In the genomic region with DNA sequence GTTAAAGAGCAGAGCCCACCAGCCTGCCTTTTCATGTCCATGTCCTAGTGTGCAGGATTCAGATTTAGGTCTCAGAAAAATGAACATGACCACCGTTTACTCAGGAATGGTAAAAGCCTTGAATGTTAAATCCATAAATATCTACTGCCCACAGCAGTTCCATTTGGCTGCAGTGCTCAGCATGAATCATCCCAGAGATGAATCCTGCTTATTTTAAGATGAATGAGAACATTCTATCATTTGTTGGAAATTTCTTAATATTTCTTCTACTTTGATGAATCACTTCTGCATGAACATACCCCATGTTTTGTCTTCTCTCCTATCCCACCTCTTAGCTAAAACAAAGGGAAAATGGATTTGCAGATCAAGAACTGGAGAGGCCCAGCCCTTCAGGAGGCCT, we compare ENCODE assay signal across 22 cellular contexts. TPM values are rescaled to one million over a fixed set of nuclear protein-coding genes. Genes with fewer than 3 reads are reported as not detected.
DNase-seq lines count a peak whose midpoint lies in the region; ATAC-seq and TF ChIP-seq lines count a peak whose summit lies in the region.
"Had no signal": no experiment of that assay in that cellular context is flagged by ENCODE, and none has a peak within 500 bp of the region (broad histone marks: within the 10 kb centered on the region; RNA-seq: fewer than 3 reads in every experiment).

No MANE protein-coding gene starts in this region.

- H3K4me1 Mint-ChIP-seq in activated CD4-positive, alpha-beta memory T cell treated with anti-CD3 and anti-CD28 coated beads, Interleukin-2, amount 10 ng/mL, durations not matched to agents 7 days and 5 days, result no peaks in the 10 kb centered on the region
- H3K4me1 Mint-ChIP-seq: activated naive CD4-positive, alpha-beta T cell treated with anti-CD3 and anti-CD28 coated beads, Interleukin-2, amount 50 U/mL, for 24 hours; endodermal cell had no signal

- TF ChIP-seq CTCF in brain microvascular endothelial cell (IDR thresholded peaks at IDR 0.05; ENCODE audit: low read depth, low read length, missing control alignments) (no peak), foreskin keratinocyte (conservative IDR thresholded peaks at IDR 0.05) (no peak)

- no peak overlapping the region for H3K27ac ChIP-seq in brain microvascular endothelial cell
- no peak overlapping the region for H3K27ac ChIP-seq in foreskin keratinocyte
- H3K27ac ChIP-seq: gastrocnemius medialis, left ventricle myocardium inferior, neutrophil, right atrium auricular region had no signal

- CTCF ChIA-PET in activated CD4-positive, alpha-beta memory T cell treated with anti-CD3 and anti-CD28 coated beads, Interleukin-2, amount 10 ng/mL, durations not matched to agents 7 days and 5 days (lab: Charles Lee), result no interaction called here

- H3K27ac Mint-ChIP-seq in activated CD4-positive, alpha-beta memory T cell treated with anti-CD3 and anti-CD28 coated beads, Interleukin-2, amount 10 ng/mL, durations not matched to agents 7 days and 5 days, result no peak overlapping the region
- H3K27ac Mint-ChIP-seq: activated naive CD4-positive, alpha-beta T cell treated with anti-CD3 and anti-CD28 coated beads, Interleukin-2, amount 50 U/mL, for 24 hours; endodermal cell; type B pancreatic cell had no signal

- DNase-seq in AG08396 (ENCODE audit: low spot score), result peak; percentile 47
- peak; percentile 51 for DNase-seq in HT1080 (ENCODE audit: low read depth)
- peak; percentile 45 for DNase-seq in brain microvascular endothelial cell
- DNase-seq in foreskin keratinocyte, result peak; percentile 15 to 42
- DNase-seq in pons (ENCODE audit: low spot score), result no peak
- no peak for DNase-seq in activated CD4-positive, alpha-beta memory T cell treated with anti-CD3 and anti-CD28 coated beads, Interleukin-2, amount 10 ng/mL, durations not matched to agents 7 days and 5 days
- DNase-seq in iPS-NIHi11 (ENCODE audit: low spot score), result no peak
- DNase-seq: Caco-2; central memory CD4-positive, alpha-beta T cell; endodermal cell; gastrocnemius medialis; left ventricle myocardium inferior; mucosa of descending colon; NCI-H1105 treated with DMSO at 0.1 percent for 48 hours; NCI-H2107; NCI-H526; stimulated activated naive CD8-positive, alpha-beta T cell treated with anti-CD3 and anti-CD28 coated beads, Interleukin-15, Interleukin-2, amounts not matched to agents 100 U/mL and 50 U/mL, for 24 hours had no signal

- POLR2A ChIA-PET in activated CD4-positive, alpha-beta memory T cell treated with anti-CD3 and anti-CD28 coated beads, Interleukin-2, amount 10 ng/mL, durations not matched to agents 7 days and 5 days (lab: Charles Lee), result no interaction called here

- no peaks in the 10 kb centered on the region for H3K27me3 ChIP-seq in brain microvascular endothelial cell (replicated peaks)
- H3K27me3 ChIP-seq in foreskin keratinocyte, result no peaks in the 10 kb centered on the region
- H3K27me3 ChIP-seq: gastrocnemius medialis, neutrophil, right atrium auricular region had no signal

- no peaks in the 10 kb centered on the region for H3K4me1 ChIP-seq in foreskin keratinocyte
- H3K4me1 ChIP-seq: Caco-2, gastrocnemius medialis, left ventricle myocardium inferior, right atrium auricular region had no signal

- no peaks in the 10 kb centered on the region for H3K36me3 ChIP-seq in brain microvascular endothelial cell (replicated peaks)
- H3K36me3 ChIP-seq: gastrocnemius medialis, left ventricle myocardium inferior, neutrophil, right atrium auricular region had no signal

- H3K9me3 Mint-ChIP-seq in activated CD4-positive, alpha-beta memory T cell treated with anti-CD3 and anti-CD28 coated beads, Interleukin-2, amount 10 ng/mL, durations not matched to agents 7 days and 5 days, result no peaks in the 10 kb centered on the region
- H3K9me3 Mint-ChIP-seq: activated naive CD4-positive, alpha-beta T cell treated with anti-CD3 and anti-CD28 coated beads, Interleukin-2, amount 50 U/mL, for 24 hours; endodermal cell; type B pancreatic cell had no signal

- no peaks in the 10 kb centered on the region for H3K36me3 Mint-ChIP-seq in activated CD4-positive, alpha-beta memory T cell treated with anti-CD3 and anti-CD28 coated beads, Interleukin-2, amount 10 ng/mL, durations not matched to agents 7 days and 5 days (ENCODE audit: low read depth)
- H3K36me3 Mint-ChIP-seq: activated naive CD4-positive, alpha-beta T cell treated with anti-CD3 and anti-CD28 coated beads, Interleukin-2, amount 50 U/mL, for 24 hours; type B pancreatic cell had no signal

- peaks cover 2% of the 10 kb centered on the region for H3K27me3 Mint-ChIP-seq in activated CD4-positive, alpha-beta memory T cell treated with anti-CD3 and anti-CD28 coated beads, Interleukin-2, amount 10 ng/mL, durations not matched to agents 7 days and 5 days
- H3K27me3 Mint-ChIP-seq: activated naive CD4-positive, alpha-beta T cell treated with anti-CD3 and anti-CD28 coated beads, Interleukin-2, amount 50 U/mL, for 24 hours; type B pancreatic cell had no signal

- H3K4me3 ChIP-seq in brain microvascular endothelial cell (ENCODE audit: low read depth, low read length), result no peak overlapping the region
- H3K4me3 ChIP-seq: gastrocnemius medialis, left ventricle myocardium inferior, mucosa of descending colon, right atrium auricular region had no signal

- no peak for ATAC-seq in foreskin keratinocyte
- no peak for ATAC-seq in HG03045 (IDR thresholded peaks at IDR 0.05; ENCODE audit: unreplicated experiment)
- ATAC-seq: gastrocnemius medialis; mucosa of descending colon; stimulated activated naive CD8-positive, alpha-beta T cell treated with anti-CD3 and anti-CD28 coated beads, Interleukin-15, Interleukin-2, amounts not matched to agents 100 U/mL and 50 U/mL, for 24 hours had no signal

- in situ Hi-C loops in brain microvascular endothelial cell (cut with HindIII; ENCODE audit: low pct_ligation_motif_present, low sequenced_read_pairs), result no loop called here

- H3K4me3 Mint-ChIP-seq in activated CD4-positive, alpha-beta memory T cell treated with anti-CD3 and anti-CD28 coated beads, Interleukin-2, amount 10 ng/mL, durations not matched to agents 7 days and 5 days, result no peak overlapping the region
- H3K4me3 Mint-ChIP-seq: activated naive CD4-positive, alpha-beta T cell treated with anti-CD3 and anti-CD28 coated beads, Interleukin-2, amount 50 U/mL, for 24 hours; endodermal cell; type B pancreatic cell had no signal

RNA-seq across cellular contexts. Expression of gene AQP11, which starts 47.5 kb away (rescaled TPM):
- 0.43 and 0.48 TPM in 2 replicates for total RNA-seq in HT1080 (2014; rRNA removed; shearing (Covaris generic))
- polyA plus RNA-seq in HT1080 (2015; cell fraction: cytosol; rRNA removed), result 0.55 and 0.66 TPM in 2 replicates
- polyA plus RNA-seq in HT1080 (2015; cell fraction: nucleus; rRNA removed), result 1.2 and 1.4 TPM in 2 replicates
- 0.17 and 0.18 TPM in 2 replicates for total RNA-seq in foreskin keratinocyte
- polyA plus RNA-seq in foreskin keratinocyte, result 0.11 and 0.13 TPM in 2 replicates
- under 1 TPM; 0.60 to 0.78 TPM for total RNA-seq in activated CD4-positive, alpha-beta memory T cell treated with anti-CD3 and anti-CD28 coated beads, Interleukin-2, amount 10 ng/mL, durations not matched to agents 7 days and 5 days

Comparison
In these comparisons a context has a peak if more than half of its experiments do, and no peak if none do; other contexts are left out.
1. DNase-seq: peak in AG08396 (single experiment), HT1080 (single experiment), brain microvascular endothelial cell (single experiment) and foreskin keratinocyte (2 of 2); none in pons (single experiment), activated CD4-positive, alpha-beta memory T cell treated with anti-CD3 and anti-CD28 coated beads, Interleukin-2, amount 10 ng/mL, durations not matched to agents 7 days and 5 days (single experiment) and iPS-NIHi11 (single experiment).